Comparison of ENCODE assay signal across 24 cellular contexts in genomic region chr7:74078461-74078860, GRCh38. TPM values are rescaled to one million over a fixed set of nuclear protein-coding genes. Genes with fewer than 3 reads are reported as not detected.
DNase-seq lines count a peak whose midpoint lies in the region; ATAC-seq and TF ChIP-seq lines count a peak whose summit lies in the region.
"Had no signal": no experiment of that assay in that cellular context is flagged by ENCODE, and none has a peak within 500 bp of the region (broad histone marks: within the 10 kb centered on the region; RNA-seq: fewer than 3 reads in every experiment).

No MANE protein-coding gene starts in this region.

- H3K36me3 Mint-ChIP-seq in T-helper 17 cell (ENCODE audit: low read depth), result no peaks in the 10 kb centered on the region
- H3K36me3 Mint-ChIP-seq in activated naive CD4-positive, alpha-beta T cell treated with anti-CD3 and anti-CD28 coated beads, Interleukin-2, amount 50 U/mL, for 72 hours, result no peaks in the 10 kb centered on the region

- H3K9me3 ChIP-seq in fibroblast of lung (ENCODE audit: control insufficient read depth, insufficient read depth, low read depth, low read length) (no peaks in the 10 kb centered on the region), trophoblast cell (ENCODE audit: insufficient read depth, low read depth, low read length) (peaks cover 7% of the 10 kb centered on the region), T-helper 17 cell (ENCODE audit: control insufficient read depth, low read length, poor library complexity, severe bottlenecking) (no peaks in the 10 kb centered on the region)
- H3K9me3 ChIP-seq: colonic mucosa, gastrocnemius medialis, left lung, SJCRH30 had no signal

- WGBS in trophoblast cell (ENCODE audit: extremely low coverage, insufficient coverage, insufficient read length), result no CpG with 5 or more reads among the region's 2 CpGs

- H3K18ac ChIP-seq in trophoblast cell (ENCODE audit: low read length), result no peak overlapping the region

- H3K9me3 Mint-ChIP-seq in activated naive CD4-positive, alpha-beta T cell treated with anti-CD3 and anti-CD28 coated beads, Interleukin-2, amount 50 U/mL, for 72 hours, result no peaks in the 10 kb centered on the region
- H3K9me3 Mint-ChIP-seq: neural crest cell had no signal

- H3K4me3 ChIP-seq in H7 (ENCODE audit: insufficient read depth, low read depth, low read length), result no peak overlapping the region
- no peak overlapping the region for H3K4me3 ChIP-seq in fibroblast of lung (replicated peaks in 1 of 4; ENCODE audit: control extremely low read depth in 1 of 4, insufficient read depth in 1 of 4, low read depth in 3 of 4, low read length in 4 of 4)
- H3K4me3 ChIP-seq in trophoblast cell (ENCODE audit: low read depth, low read length), result no peak overlapping the region
- H3K4me3 ChIP-seq: colonic mucosa, gastrocnemius medialis, left lung, SJCRH30 had no signal

- POLR2A ChIA-PET in RWPE1 (lab: Yijun Ruan, JAX; ENCODE audit: low non-redundant PET), result interaction anchor here (0.7 kb wide), 1 partner anchor 43 kb away, joined by 3 read pairs; no protein-coding TSS in a partner anchor

- H3K9ac ChIP-seq in fibroblast of lung (ENCODE audit: insufficient read depth, low read length), result no peak overlapping the region
- H3K9ac ChIP-seq in trophoblast cell (ENCODE audit: low read length), result no peak overlapping the region
- H3K9ac ChIP-seq: KMS-11 had no signal

- CTCF ChIA-PET in RWPE1 (lab: Yijun Ruan, JAX), result interaction anchor here (0.7 kb wide), 1 partner anchor 134 kb away, joined by 4 read pairs; no protein-coding TSS in a partner anchor

- DNase-seq in H7 (peak; percentile 19), RWPE1 (ENCODE audit: low spot score) (no peak), fibroblast of lung (ENCODE audit: low read depth in 2 of 2) (no peak), trophoblast cell (peak; percentile 82 to 90), GM03348 (ENCODE audit: low spot score) (no peak), T-helper 17 cell (no peak)
- no peak for DNase-seq in stimulated activated naive CD8-positive, alpha-beta T cell treated with anti-CD3 and anti-CD28 coated beads, Interleukin-15, Interleukin-2, amounts not matched to agents 100 U/mL and 50 U/mL, for 24 hours
- DNase-seq in activated naive CD4-positive, alpha-beta T cell treated with anti-CD3 and anti-CD28 coated beads, Interleukin-2, amount 50 U/mL, for 72 hours (ENCODE audit: low spot score in 2 of 2), result no peak
- DNase-seq: activated CD4-positive, CD25-positive, alpha-beta regulatory T cell treated with anti-CD3 and anti-CD28 coated beads, Interleukin-2, amount 50 U/mL, for 72 hours; activated CD8-positive, alpha-beta T cell treated with anti-CD3 and anti-CD28 coated beads, Interleukin-2, amount 10 ng/mL, durations not matched to agents 7 days and 5 days; activated effector memory CD4-positive, alpha-beta T cell treated with anti-CD3 and anti-CD28 coated beads, Interleukin-2, amount 50 U/mL, for 16 hours; activated T-cell treated with anti-CD3 and anti-CD28 coated beads for 4 hours; colonic mucosa; effector memory CD4-positive, alpha-beta T cell; hypothalamus; left lung; NCI-H1694; stimulated activated CD4-positive, alpha-beta T cell treated with anti-CD3 and anti-CD28 coated beads, Interleukin-1b, Interleukin-23, amount 100 ng/mL, for 48 hours had no signal

- ATAC-seq in stimulated activated naive CD8-positive, alpha-beta T cell treated with anti-CD3 and anti-CD28 coated beads, Interleukin-15, Interleukin-2, amounts not matched to agents 100 U/mL and 50 U/mL, for 24 hours, result no peak
- no peak for ATAC-seq in T-helper 17 cell
- ATAC-seq in activated naive CD4-positive, alpha-beta T cell treated with anti-CD3 and anti-CD28 coated beads, Interleukin-2, amount 50 U/mL, for 72 hours, result no peak
- ATAC-seq: activated CD8-positive, alpha-beta T cell treated with anti-CD3 and anti-CD28 coated beads, Interleukin-2, amount 10 ng/mL, durations not matched to agents 7 days and 5 days; left lung had no signal

- H2BK12ac ChIP-seq in trophoblast cell (ENCODE audit: low read length), result no peak overlapping the region

- peak overlapping the region; percentile 89 for H3K27ac ChIP-seq in RWPE1
- peak overlapping the region; percentile 57 for H3K27ac ChIP-seq in fibroblast of lung (ENCODE audit: insufficient read depth, low read length)
- H3K27ac ChIP-seq in trophoblast cell (ENCODE audit: low read depth, low read length), result no peak overlapping the region
- H3K27ac ChIP-seq: C4-2B, colonic mucosa, KMS-11, left lung, SJCRH30 had no signal

- H3K4ac ChIP-seq in trophoblast cell (ENCODE audit: low read depth, low read length), result no peak overlapping the region

- no peaks in the 10 kb centered on the region for H3K27me3 Mint-ChIP-seq in T-helper 17 cell

- peaks cover 2% of the 10 kb centered on the region for H3K4me1 Mint-ChIP-seq in T-helper 17 cell

- no peak overlapping the region for H2AK5ac ChIP-seq in trophoblast cell (ENCODE audit: low read length)

- no peak for TF ChIP-seq CTCF in RWPE1 (conservative IDR thresholded peaks at IDR 0.05; ENCODE audit: low read depth)
- no peak for TF ChIP-seq CTCF in fibroblast of lung (conservative IDR thresholded peaks at IDR 0.05 in 1 of 2, IDR thresholded peaks at IDR 0.05 in 1 of 2; ENCODE audit: low read depth in 1 of 2, low read length in 2 of 2)

- H3K23ac ChIP-seq in trophoblast cell (ENCODE audit: low read length), result no peak overlapping the region

- H3K27ac Mint-ChIP-seq in T-helper 17 cell, result no peak overlapping the region
- no peak overlapping the region for H3K27ac Mint-ChIP-seq in activated naive CD4-positive, alpha-beta T cell treated with anti-CD3 and anti-CD28 coated beads, Interleukin-2, amount 50 U/mL, for 72 hours
- H3K27ac Mint-ChIP-seq: activated CD8-positive, alpha-beta T cell treated with anti-CD3 and anti-CD28 coated beads, Interleukin-2, amount 10 ng/mL, durations not matched to agents 7 days and 5 days had no signal

- H4K8ac ChIP-seq in trophoblast cell (ENCODE audit: low read depth, low read length), result no peak overlapping the region

- no peaks in the 10 kb centered on the region for H4K20me1 ChIP-seq in fibroblast of lung (ENCODE audit: control insufficient read depth, extremely low read depth, insufficient read depth, low read length)

- H3K36me3 ChIP-seq in H7 (replicated peaks; ENCODE audit: control insufficient read depth, insufficient read depth, low read length) (no peaks in the 10 kb centered on the region), fibroblast of lung (ENCODE audit: control insufficient read depth, insufficient read depth, low read length) (no peaks in the 10 kb centered on the region), trophoblast cell (ENCODE audit: control insufficient read depth in 1 of 2, insufficient read depth in 2 of 2, low read length in 2 of 2) (no peaks in the 10 kb centered on the region)
- H3K36me3 ChIP-seq: colonic mucosa, gastrocnemius medialis, left lung, SJCRH30 had no signal

- no peak overlapping the region for H3K4me3 Mint-ChIP-seq in T-helper 17 cell
- H3K4me3 Mint-ChIP-seq: activated CD8-positive, alpha-beta T cell treated with anti-CD3 and anti-CD28 coated beads, Interleukin-2, amount 10 ng/mL, durations not matched to agents 7 days and 5 days; neural crest cell had no signal

- H2AFZ ChIP-seq in fibroblast of lung (ENCODE audit: low read length), result no peak overlapping the region
- no peak overlapping the region for H2AFZ ChIP-seq in trophoblast cell (ENCODE audit: insufficient read depth, low read length, poor library complexity)

- H2BK120ac ChIP-seq in trophoblast cell (ENCODE audit: insufficient read depth, low read length, poor library complexity), result no peak overlapping the region

- no peaks in the 10 kb centered on the region for H3K79me2 ChIP-seq in fibroblast of lung (ENCODE audit: control insufficient read depth, insufficient read depth, low read length)
- no peaks in the 10 kb centered on the region for H3K79me2 ChIP-seq in trophoblast cell (ENCODE audit: control insufficient read depth, insufficient read depth, low read length, poor library complexity)

- peaks cover 3% of the 10 kb centered on the region for H3K79me1 ChIP-seq in trophoblast cell (ENCODE audit: low read length)

- H3K4me1 ChIP-seq in fibroblast of lung (ENCODE audit: control insufficient read depth, extremely low read depth, insufficient read depth, low read length), result peaks cover 13% of the 10 kb centered on the region
- peaks cover 4 to 5% of the 10 kb centered on the region in 2 experiments for H3K4me1 ChIP-seq in trophoblast cell (ENCODE audit: control insufficient read depth in 1 of 2, insufficient read depth in 2 of 2, low read length in 2 of 2)
- H3K4me1 ChIP-seq: colonic mucosa had no signal

- H2BK5ac ChIP-seq in trophoblast cell (ENCODE audit: low read depth, low read length, poor library complexity), result no peak overlapping the region

- H4K91ac ChIP-seq in trophoblast cell (ENCODE audit: low read depth, low read length), result no peak overlapping the region

- no peak overlapping the region for H3K14ac ChIP-seq in trophoblast cell (ENCODE audit: low read length)

- H3K4me2 ChIP-seq in fibroblast of lung (ENCODE audit: extremely low read depth, insufficient read depth, low read length) (peak overlapping the region; percentile 27), trophoblast cell (ENCODE audit: low read length) (no peak overlapping the region)
- H3K4me2 ChIP-seq: KMS-11 had no signal

- H4K12ac ChIP-seq in trophoblast cell (ENCODE audit: low read depth, low read length), result no peak overlapping the region

- H3K27me3 ChIP-seq in H7 (ENCODE audit: control insufficient read depth, insufficient read depth, low read length) (no peaks in the 10 kb centered on the region), fibroblast of lung (ENCODE audit: control insufficient read depth, insufficient read depth, low read length) (no peaks in the 10 kb centered on the region), trophoblast cell (ENCODE audit: insufficient read depth, low read length) (no peaks in the 10 kb centered on the region)
- H3K27me3 ChIP-seq: colonic mucosa, gastrocnemius medialis, left lung, SJCRH30 had no signal

RNA-seq across cellular contexts. Expression of gene LIMK1, which starts 5.1 kb away (rescaled TPM):
- total RNA-seq in H7 (2014; rRNA removed; shearing (Covaris generic)), result 99.4 and 108 TPM in 2 replicates
- total RNA-seq in fibroblast of lung (14.9 and 22.5 TPM in 2 replicates), T-helper 17 cell (10 to 100 TPM; 11.7 to 13.2 TPM)
- 22.5 and 40.2 TPM in 2 replicates for polyA plus RNA-seq in fibroblast of lung
- 31.6 and 53.2 TPM in 2 replicates for polyA plus RNA-seq in fibroblast of lung (2012)
- 400 and 624 TPM in 2 replicates for polyA minus RNA-seq in fibroblast of lung (ENCODE audit: low replicate concordance)
- 23.7 and 23.9 TPM in 2 replicates for polyA plus RNA-seq in trophoblast cell (2013)
- total RNA-seq in activated naive CD4-positive, alpha-beta T cell treated with anti-CD3 and anti-CD28 coated beads, Interleukin-2, amount 50 U/mL, for 72 hours, result 10 to 100 TPM; 12.2 to 17.1 TPM

RNA-seq across cellular contexts. Expression of gene ELN, which starts 50.5 kb away (rescaled TPM):
- total RNA-seq in H7 (2014; rRNA removed; shearing (Covaris generic)), result 2.7 and 5.3 TPM in 2 replicates
- total RNA-seq in fibroblast of lung, result 2.1 and 6.4 TPM in 2 replicates
- polyA plus RNA-seq in fibroblast of lung, result 1.9 and 11.0 TPM in 2 replicates
- 2.8 and 16.3 TPM in 2 replicates for polyA plus RNA-seq in fibroblast of lung (2012)
- polyA minus RNA-seq in fibroblast of lung (ENCODE audit: low replicate concordance), result 3.0 and 11.0 TPM in 2 replicates
- polyA plus RNA-seq in trophoblast cell (2013), result 3.1 and 3.2 TPM in 2 replicates
- not detected for total RNA-seq in T-helper 17 cell
- total RNA-seq in activated naive CD4-positive, alpha-beta T cell treated with anti-CD3 and anti-CD28 coated beads, Interleukin-2, amount 50 U/mL, for 72 hours, result not detected
- total RNA-seq: activated CD8-positive, alpha-beta T cell treated with anti-CD3 and anti-CD28 coated beads, Interleukin-2, amount 10 ng/mL, durations not matched to agents 7 days and 5 days; mononuclear cell had no signal

Comparison
In these comparisons a context has a peak if more than half of its experiments do, and no peak if none do; other contexts are left out.
1. DNase-seq: peak in H7 (single experiment) and trophoblast cell (2 of 2); none in RWPE1 (single experiment), fibroblast of lung (0 of 2), stimulated activated naive CD8-positive, alpha-beta T cell treated with anti-CD3 and anti-CD28 coated beads, Interleukin-15, Interleukin-2, amounts not matched to agents 100 U/mL and 50 U/mL, for 24 hours (single experiment), GM03348 (single experiment), T-helper 17 cell (0 of 3) and activated naive CD4-positive, alpha-beta T cell treated with anti-CD3 and anti-CD28 coated beads, Interleukin-2, amount 50 U/mL, for 72 hours (0 of 2).